ENCODE assay signal across 1 cellular context in the genomic region with DNA sequence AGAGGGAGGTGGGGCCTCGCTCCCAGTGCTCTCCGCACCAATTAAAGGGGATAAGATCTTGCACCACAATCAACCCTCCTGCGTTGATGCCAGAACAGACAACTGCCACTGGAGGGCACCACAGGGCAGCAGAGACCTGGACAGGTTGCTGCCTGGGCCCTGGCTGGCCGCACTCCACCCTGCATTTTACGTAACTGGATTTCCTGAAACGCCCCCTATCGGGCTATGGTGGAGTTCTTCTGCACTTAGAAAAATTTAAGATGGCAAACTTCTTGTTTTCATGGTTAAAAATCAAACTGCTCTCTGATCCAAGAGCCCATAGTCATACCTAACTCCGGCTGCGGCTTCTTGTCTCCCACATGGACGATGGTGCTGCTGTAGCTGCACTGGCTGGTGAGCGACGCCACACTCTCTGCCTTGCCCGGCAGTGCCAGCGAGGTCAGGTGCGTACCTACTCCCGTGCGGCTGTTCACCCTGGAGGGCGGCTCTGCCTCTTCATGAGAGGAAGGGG.
TF ChIP-seq lines count a peak whose summit lies in the region.

No MANE protein-coding gene starts in this region.

TF ChIP-seq in HepG2, 621 proteins besides CTCF, POLR2A, EP300 and RAD21 (continued from another document and continues in another):
- 0 out of 2 replicates have a peak, but pooled peaks have one; percentile 41 for TF ChIP-seq EED (CRISPR knock-in tag; IDR thresholded peaks at IDR 0.05)
- peak; percentile 87 for TF ChIP-seq ZNF792 (CRISPR knock-in tag; IDR thresholded peaks at IDR 0.05)
- no peak for TF ChIP-seq ZNF891 (CRISPR knock-in tag; IDR thresholded peaks at IDR 0.05)
- TF ChIP-seq PHF8 (CRISPR knock-in tag; IDR thresholded peaks at IDR 0.05) = peak; percentile 44; the same call in 1 of the 2 replicates
- TF ChIP-seq ZFX (CRISPR knock-in tag; IDR thresholded peaks at IDR 0.05; ENCODE audit: low read depth) = peak; percentile 70
- no peak for TF ChIP-seq SATB2 (CRISPR knock-in tag; IDR thresholded peaks at IDR 0.05)
- no peak for TF ChIP-seq NFIC (IDR thresholded peaks at IDR 0.05; ENCODE audit: low read length)
- TF ChIP-seq, protein P1, sequence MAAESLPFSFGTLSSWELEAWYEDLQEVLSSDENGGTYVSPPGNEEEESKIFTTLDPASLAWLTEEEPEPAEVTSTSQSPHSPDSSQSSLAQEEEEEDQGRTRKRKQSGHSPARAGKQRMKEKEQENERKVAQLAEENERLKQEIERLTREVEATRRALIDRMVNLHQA (CRISPR knock-in tag; IDR thresholded peaks at IDR 0.05) = no peak
- TF ChIP-seq FOXK1 (CRISPR knock-in tag; IDR thresholded peaks at IDR 0.05; ENCODE audit: borderline replicate concordance, low read depth) = peak; percentile 57; the same call in 1 of the 2 replicates
- TF ChIP-seq FOSL2 (CRISPR knock-in tag; IDR thresholded peaks at IDR 0.05) = peak; percentile 51
- TF ChIP-seq ELF1 (CRISPR knock-in tag; IDR thresholded peaks at IDR 0.05) = peak; percentile 72; the same call in 1 of the 2 replicates
- peak; percentile 72 for TF ChIP-seq ZNF768 (CRISPR knock-in tag; IDR thresholded peaks at IDR 0.05)
- TF ChIP-seq SIX1 (CRISPR knock-in tag; IDR thresholded peaks at IDR 0.05; ENCODE audit: borderline replicate concordance) = peak; percentile 32; the same call in 1 of the 2 replicates
- 0 out of 2 replicates have a peak, but pooled peaks have one; percentile 13 for TF ChIP-seq ZNF263 (CRISPR knock-in tag; IDR thresholded peaks at IDR 0.05)
- peak; percentile 71 for TF ChIP-seq BCL6 (CRISPR knock-in tag; IDR thresholded peaks at IDR 0.05)
- TF ChIP-seq, protein P2, sequence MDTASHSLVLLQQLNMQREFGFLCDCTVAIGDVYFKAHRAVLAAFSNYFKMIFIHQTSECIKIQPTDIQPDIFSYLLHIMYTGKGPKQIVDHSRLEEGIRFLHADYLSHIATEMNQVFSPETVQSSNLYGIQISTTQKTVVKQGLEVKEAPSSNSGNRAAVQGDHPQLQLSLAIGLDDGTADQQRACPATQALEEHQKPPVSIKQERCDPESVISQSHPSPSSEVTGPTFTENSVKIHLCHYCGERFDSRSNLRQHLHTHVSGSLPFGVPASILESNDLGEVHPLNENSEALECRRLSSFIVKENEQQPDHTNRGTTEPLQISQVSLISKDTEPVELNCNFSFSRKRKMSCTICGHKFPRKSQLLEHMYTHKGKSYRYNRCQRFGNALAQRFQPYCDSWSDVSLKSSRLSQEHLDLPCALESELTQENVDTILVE (CRISPR knock-in tag; IDR thresholded peaks at IDR 0.05) = peak; percentile 86; the same call in 1 of the 2 replicates
- peak; percentile 46 for TF ChIP-seq SOX5 (CRISPR knock-in tag; IDR thresholded peaks at IDR 0.05; ENCODE audit: borderline replicate concordance)
- TF ChIP-seq, protein P3, sequence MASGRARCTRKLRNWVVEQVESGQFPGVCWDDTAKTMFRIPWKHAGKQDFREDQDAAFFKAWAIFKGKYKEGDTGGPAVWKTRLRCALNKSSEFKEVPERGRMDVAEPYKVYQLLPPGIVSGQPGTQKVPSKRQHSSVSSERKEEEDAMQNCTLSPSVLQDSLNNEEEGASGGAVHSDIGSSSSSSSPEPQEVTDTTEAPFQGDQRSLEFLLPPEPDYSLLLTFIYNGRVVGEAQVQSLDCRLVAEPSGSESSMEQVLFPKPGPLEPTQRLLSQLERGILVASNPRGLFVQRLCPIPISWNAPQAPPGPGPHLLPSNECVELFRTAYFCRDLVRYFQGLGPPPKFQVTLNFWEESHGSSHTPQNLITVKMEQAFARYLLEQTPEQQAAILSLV (CRISPR knock-in tag; IDR thresholded peaks at IDR 0.05; ENCODE audit: borderline replicate concordance) = no peak
- no peak for TF ChIP-seq ZNF546 (CRISPR knock-in tag; conservative IDR thresholded peaks at IDR 0.05)
- peak; percentile 63; the same call in 1 of the 2 replicates for TF ChIP-seq REPIN1 (CRISPR knock-in tag; IDR thresholded peaks at IDR 0.05; ENCODE audit: borderline replicate concordance, low read depth)
- TF ChIP-seq, protein P4, sequence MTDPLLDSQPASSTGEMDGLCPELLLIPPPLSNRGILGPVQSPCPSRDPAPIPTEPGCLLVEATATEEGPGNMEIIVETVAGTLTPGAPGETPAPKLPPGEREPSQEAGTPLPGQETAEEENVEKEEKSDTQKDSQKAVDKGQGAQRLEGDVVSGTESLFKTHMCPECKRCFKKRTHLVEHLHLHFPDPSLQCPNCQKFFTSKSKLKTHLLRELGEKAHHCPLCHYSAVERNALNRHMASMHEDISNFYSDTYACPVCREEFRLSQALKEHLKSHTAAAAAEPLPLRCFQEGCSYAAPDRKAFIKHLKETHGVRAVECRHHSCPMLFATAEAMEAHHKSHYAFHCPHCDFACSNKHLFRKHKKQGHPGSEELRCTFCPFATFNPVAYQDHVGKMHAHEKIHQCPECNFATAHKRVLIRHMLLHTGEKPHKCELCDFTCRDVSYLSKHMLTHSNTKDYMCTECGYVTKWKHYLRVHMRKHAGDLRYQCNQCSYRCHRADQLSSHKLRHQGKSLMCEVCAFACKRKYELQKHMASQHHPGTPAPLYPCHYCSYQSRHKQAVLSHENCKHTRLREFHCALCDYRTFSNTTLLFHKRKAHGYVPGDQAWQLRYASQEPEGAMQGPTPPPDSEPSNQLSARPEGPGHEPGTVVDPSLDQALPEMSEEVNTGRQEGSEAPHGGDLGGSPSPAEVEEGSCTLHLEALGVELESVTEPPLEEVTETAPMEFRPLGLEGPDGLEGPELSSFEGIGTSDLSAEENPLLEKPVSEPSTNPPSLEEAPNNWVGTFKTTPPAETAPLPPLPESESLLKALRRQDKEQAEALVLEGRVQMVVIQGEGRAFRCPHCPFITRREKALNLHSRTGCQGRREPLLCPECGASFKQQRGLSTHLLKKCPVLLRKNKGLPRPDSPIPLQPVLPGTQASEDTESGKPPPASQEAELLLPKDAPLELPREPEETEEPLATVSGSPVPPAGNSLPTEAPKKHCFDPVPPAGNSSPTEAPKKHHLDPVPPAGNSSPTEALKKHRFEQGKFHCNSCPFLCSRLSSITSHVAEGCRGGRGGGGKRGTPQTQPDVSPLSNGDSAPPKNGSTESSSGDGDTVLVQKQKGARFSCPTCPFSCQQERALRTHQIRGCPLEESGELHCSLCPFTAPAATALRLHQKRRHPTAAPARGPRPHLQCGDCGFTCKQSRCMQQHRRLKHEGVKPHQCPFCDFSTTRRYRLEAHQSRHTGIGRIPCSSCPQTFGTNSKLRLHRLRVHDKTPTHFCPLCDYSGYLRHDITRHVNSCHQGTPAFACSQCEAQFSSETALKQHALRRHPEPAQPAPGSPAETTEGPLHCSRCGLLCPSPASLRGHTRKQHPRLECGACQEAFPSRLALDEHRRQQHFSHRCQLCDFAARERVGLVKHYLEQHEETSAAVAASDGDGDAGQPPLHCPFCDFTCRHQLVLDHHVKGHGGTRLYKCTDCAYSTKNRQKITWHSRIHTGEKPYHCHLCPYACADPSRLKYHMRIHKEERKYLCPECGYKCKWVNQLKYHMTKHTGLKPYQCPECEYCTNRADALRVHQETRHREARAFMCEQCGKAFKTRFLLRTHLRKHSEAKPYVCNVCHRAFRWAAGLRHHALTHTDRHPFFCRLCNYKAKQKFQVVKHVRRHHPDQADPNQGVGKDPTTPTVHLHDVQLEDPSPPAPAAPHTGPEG (CRISPR knock-in tag; IDR thresholded peaks at IDR 0.05) = no peak
- TF ChIP-seq MIER3 (CRISPR knock-in tag; IDR thresholded peaks at IDR 0.05; ENCODE audit: borderline replicate concordance) = peak; percentile 60; the same call in 1 of the 2 replicates
- TF ChIP-seq NFE2L2 (IDR thresholded peaks at IDR 0.05; ENCODE audit: low read length) = peak; percentile 20; the same call in 1 of the 2 replicates
- no peak for TF ChIP-seq GABPA (IDR thresholded peaks at IDR 0.05; ENCODE audit: low read depth, low read length)
- peak; percentile 34; the same call in 1 of the 2 replicates for TF ChIP-seq GABPA (CRISPR knock-in tag; IDR thresholded peaks at IDR 0.05; ENCODE audit: low read depth)
- TF ChIP-seq, protein P5, sequence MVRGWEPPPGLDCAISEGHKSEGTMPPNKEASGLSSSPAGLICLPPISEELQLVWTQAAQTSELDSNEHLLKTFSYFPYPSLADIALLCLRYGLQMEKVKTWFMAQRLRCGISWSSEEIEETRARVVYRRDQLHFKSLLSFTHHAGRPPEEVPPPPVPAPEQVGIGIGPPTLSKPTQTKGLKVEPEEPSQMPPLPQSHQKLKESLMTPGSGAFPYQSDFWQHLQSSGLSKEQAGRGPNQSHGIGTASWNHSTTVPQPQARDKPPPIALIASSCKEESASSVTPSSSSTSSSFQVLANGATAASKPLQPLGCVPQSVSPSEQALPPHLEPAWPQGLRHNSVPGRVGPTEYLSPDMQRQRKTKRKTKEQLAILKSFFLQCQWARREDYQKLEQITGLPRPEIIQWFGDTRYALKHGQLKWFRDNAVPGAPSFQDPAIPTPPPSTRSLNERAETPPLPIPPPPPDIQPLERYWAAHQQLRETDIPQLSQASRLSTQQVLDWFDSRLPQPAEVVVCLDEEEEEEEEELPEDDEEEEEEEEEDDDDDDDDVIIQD (CRISPR knock-in tag; IDR thresholded peaks at IDR 0.05; ENCODE audit: low read depth) = peak; percentile 62
- TF ChIP-seq, protein P6, sequence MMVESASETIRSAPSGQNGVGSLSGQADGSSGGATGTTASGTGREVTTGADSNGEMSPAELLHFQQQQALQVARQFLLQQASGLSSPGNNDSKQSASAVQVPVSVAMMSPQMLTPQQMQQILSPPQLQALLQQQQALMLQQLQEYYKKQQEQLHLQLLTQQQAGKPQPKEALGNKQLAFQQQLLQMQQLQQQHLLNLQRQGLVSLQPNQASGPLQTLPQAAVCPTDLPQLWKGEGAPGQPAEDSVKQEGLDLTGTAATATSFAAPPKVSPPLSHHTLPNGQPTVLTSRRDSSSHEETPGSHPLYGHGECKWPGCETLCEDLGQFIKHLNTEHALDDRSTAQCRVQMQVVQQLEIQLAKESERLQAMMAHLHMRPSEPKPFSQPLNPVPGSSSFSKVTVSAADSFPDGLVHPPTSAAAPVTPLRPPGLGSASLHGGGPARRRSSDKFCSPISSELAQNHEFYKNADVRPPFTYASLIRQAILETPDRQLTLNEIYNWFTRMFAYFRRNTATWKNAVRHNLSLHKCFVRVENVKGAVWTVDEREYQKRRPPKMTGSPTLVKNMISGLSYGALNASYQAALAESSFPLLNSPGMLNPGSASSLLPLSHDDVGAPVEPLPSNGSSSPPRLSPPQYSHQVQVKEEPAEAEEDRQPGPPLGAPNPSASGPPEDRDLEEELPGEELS (CRISPR knock-in tag; IDR thresholded peaks at IDR 0.05) = peak; percentile 44; the same call in 1 of the 2 replicates
- peak; percentile 72 for TF ChIP-seq GATAD1 (CRISPR knock-in tag; IDR thresholded peaks at IDR 0.05)
- TF ChIP-seq, protein P7, sequence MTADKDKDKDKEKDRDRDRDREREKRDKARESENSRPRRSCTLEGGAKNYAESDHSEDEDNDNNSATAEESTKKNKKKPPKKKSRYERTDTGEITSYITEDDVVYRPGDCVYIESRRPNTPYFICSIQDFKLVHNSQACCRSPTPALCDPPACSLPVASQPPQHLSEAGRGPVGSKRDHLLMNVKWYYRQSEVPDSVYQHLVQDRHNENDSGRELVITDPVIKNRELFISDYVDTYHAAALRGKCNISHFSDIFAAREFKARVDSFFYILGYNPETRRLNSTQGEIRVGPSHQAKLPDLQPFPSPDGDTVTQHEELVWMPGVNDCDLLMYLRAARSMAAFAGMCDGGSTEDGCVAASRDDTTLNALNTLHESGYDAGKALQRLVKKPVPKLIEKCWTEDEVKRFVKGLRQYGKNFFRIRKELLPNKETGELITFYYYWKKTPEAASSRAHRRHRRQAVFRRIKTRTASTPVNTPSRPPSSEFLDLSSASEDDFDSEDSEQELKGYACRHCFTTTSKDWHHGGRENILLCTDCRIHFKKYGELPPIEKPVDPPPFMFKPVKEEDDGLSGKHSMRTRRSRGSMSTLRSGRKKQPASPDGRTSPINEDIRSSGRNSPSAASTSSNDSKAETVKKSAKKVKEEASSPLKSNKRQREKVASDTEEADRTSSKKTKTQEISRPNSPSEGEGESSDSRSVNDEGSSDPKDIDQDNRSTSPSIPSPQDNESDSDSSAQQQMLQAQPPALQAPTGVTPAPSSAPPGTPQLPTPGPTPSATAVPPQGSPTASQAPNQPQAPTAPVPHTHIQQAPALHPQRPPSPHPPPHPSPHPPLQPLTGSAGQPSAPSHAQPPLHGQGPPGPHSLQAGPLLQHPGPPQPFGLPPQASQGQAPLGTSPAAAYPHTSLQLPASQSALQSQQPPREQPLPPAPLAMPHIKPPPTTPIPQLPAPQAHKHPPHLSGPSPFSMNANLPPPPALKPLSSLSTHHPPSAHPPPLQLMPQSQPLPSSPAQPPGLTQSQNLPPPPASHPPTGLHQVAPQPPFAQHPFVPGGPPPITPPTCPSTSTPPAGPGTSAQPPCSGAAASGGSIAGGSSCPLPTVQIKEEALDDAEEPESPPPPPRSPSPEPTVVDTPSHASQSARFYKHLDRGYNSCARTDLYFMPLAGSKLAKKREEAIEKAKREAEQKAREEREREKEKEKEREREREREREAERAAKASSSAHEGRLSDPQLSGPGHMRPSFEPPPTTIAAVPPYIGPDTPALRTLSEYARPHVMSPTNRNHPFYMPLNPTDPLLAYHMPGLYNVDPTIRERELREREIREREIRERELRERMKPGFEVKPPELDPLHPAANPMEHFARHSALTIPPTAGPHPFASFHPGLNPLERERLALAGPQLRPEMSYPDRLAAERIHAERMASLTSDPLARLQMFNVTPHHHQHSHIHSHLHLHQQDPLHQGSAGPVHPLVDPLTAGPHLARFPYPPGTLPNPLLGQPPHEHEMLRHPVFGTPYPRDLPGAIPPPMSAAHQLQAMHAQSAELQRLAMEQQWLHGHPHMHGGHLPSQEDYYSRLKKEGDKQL (CRISPR knock-in tag; IDR thresholded peaks at IDR 0.05; ENCODE audit: low read depth) = no peak
- no peak for TF ChIP-seq HOXD1 (CRISPR knock-in tag; IDR thresholded peaks at IDR 0.05)
- TF ChIP-seq, protein P8, sequence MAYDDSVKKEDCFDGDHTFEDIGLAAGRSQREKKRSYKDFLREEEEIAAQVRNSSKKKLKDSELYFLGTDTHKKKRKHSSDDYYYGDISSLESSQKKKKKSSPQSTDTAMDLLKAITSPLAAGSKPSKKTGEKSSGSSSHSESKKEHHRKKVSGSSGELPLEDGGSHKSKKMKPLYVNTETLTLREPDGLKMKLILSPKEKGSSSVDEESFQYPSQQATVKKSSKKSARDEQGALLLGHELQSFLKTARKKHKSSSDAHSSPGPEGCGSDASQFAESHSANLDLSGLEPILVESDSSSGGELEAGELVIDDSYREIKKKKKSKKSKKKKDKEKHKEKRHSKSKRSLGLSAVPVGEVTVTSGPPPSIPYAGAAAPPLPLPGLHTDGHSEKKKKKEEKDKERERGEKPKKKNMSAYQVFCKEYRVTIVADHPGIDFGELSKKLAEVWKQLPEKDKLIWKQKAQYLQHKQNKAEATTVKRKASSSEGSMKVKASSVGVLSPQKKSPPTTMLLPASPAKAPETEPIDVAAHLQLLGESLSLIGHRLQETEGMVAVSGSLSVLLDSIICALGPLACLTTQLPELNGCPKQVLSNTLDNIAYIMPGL (CRISPR knock-in tag; IDR thresholded peaks at IDR 0.05; ENCODE audit: borderline replicate concordance in 1 of 2, low read depth in 1 of 2) = peak; percentile 87 to 97
- TF ChIP-seq NCOA2 (CRISPR knock-in tag; IDR thresholded peaks at IDR 0.05) = peak; percentile 54
- TF ChIP-seq, protein P9, sequence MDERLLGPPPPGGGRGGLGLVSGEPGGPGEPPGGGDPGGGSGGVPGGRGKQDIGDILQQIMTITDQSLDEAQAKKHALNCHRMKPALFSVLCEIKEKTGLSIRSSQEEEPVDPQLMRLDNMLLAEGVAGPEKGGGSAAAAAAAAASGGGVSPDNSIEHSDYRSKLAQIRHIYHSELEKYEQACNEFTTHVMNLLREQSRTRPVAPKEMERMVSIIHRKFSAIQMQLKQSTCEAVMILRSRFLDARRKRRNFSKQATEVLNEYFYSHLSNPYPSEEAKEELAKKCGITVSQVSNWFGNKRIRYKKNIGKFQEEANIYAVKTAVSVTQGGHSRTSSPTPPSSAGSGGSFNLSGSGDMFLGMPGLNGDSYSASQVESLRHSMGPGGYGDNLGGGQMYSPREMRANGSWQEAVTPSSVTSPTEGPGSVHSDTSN (CRISPR knock-in tag; IDR thresholded peaks at IDR 0.05) = no peak
- peak; percentile 74 for TF ChIP-seq ZSCAN25 (CRISPR knock-in tag; IDR thresholded peaks at IDR 0.05)
- TF ChIP-seq ZNF644 (CRISPR knock-in tag; IDR thresholded peaks at IDR 0.05; ENCODE audit: low read depth) = no peak
- TF ChIP-seq KDM5A (IDR thresholded peaks at IDR 0.05; ENCODE audit: borderline replicate concordance, low read length) = peak; percentile 42; the same call in 1 of the 2 replicates
